ENCODE assay signal across 31 cellular contexts in genomic region chr3:41700155-41700554, GRCh38.
"Had no signal": no experiment of that assay in that cellular context is flagged by ENCODE, and none has a peak within 500 bp of the region (broad histone marks: within the 10 kb centered on the region; RNA-seq: fewer than 3 reads in every experiment).

No MANE protein-coding gene starts in this region.

- H3K9me3 ChIP-seq: ascending aorta, gastrocnemius medialis had no signal

- H3K27me3 ChIP-seq: ascending aorta, brain microvascular endothelial cell, gastrocnemius medialis, heart left ventricle had no signal

- DNase-seq: activated CD4-positive, alpha-beta memory T cell treated with anti-CD3 and anti-CD28 coated beads, Interleukin-2, amount 10 ng/mL, durations not matched to agents 7 days and 5 days; activated CD4-positive, alpha-beta T cell treated with anti-CD3 and anti-CD28 coated beads for 1 hour; activated CD4-positive, alpha-beta T cell treated with anti-CD3 and anti-CD28 coated beads for 4 hours; activated CD4-positive, alpha-beta T cell treated with anti-CD3 and anti-CD28 coated beads, Interleukin-2, amount 10 ng/mL, durations not matched to agents 7 days and 5 days; activated CD4-positive, alpha-beta T cell treated with anti-CD3 and anti-CD28 coated beads, Interleukin-2, amount 50 U/mL, for 4 hours; activated CD8-positive, alpha-beta memory T cell treated with anti-CD3 and anti-CD28 coated beads, Interleukin-2, amount 50 U/mL, for 48 hours; activated effector memory CD4-positive, alpha-beta T cell treated with anti-CD3 and anti-CD28 coated beads, Interleukin-2, amount 50 U/mL, for 16 hours; activated naive CD4-positive, alpha-beta T cell treated with anti-CD3 and anti-CD28 coated beads for 36 hours; activated naive CD8-positive, alpha-beta T cell treated with anti-CD3 and anti-CD28 coated beads for 36 hours; activated naive CD8-positive, alpha-beta T cell treated with anti-CD3 and anti-CD28 coated beads, Interleukin-2, amount 50 U/mL, for 24 hours; activated T-cell treated with anti-CD3 and anti-CD28 coated beads for 4 hours; activated T-cell treated with anti-CD3 and anti-CD28 coated beads, Interleukin-2, amount 50 U/mL, for 24 hours; activated T-cell treated with anti-CD3 and anti-CD28 coated beads, Interleukin-2, amount 50 U/mL, for 72 hours; brain microvascular endothelial cell; cortex of kidney; effector CD8-positive, alpha-beta T cell; foreskin fibroblast; gastrocnemius medialis; glutamatergic neuron; heart left ventricle; T-helper 2 cell had no signal

- H3K4me3 ChIP-seq: ascending aorta, gastrocnemius medialis, heart left ventricle had no signal

- H3K36me3 ChIP-seq: ascending aorta, brain microvascular endothelial cell, gastrocnemius medialis, heart left ventricle had no signal

- H3K4me1 Mint-ChIP-seq: activated CD4-positive, alpha-beta memory T cell treated with anti-CD3 and anti-CD28 coated beads, Interleukin-2, amount 10 ng/mL, durations not matched to agents 7 days and 5 days; activated CD4-positive, alpha-beta T cell treated with anti-CD3 and anti-CD28 coated beads, Interleukin-2, amount 10 ng/mL, durations not matched to agents 7 days and 5 days; activated naive CD4-positive, alpha-beta T cell treated with anti-CD3 and anti-CD28 coated beads, Interleukin-2, amount 50 U/mL, for 24 hours; activated naive CD8-positive, alpha-beta T cell treated with anti-CD3 and anti-CD28 coated beads for 36 hours; central memory CD8-positive, alpha-beta T cell; WTC11 had no signal

- H3K27ac ChIP-seq: ascending aorta, brain microvascular endothelial cell, gastrocnemius medialis, heart left ventricle, VCaP had no signal

- FAIRE-seq: bronchial epithelial cell, colon, endometrium, TTC549 had no signal

- H3K4me3 Mint-ChIP-seq: activated CD4-positive, alpha-beta memory T cell treated with anti-CD3 and anti-CD28 coated beads, Interleukin-2, amount 10 ng/mL, durations not matched to agents 7 days and 5 days; activated CD4-positive, alpha-beta T cell treated with anti-CD3 and anti-CD28 coated beads, Interleukin-2, amount 10 ng/mL, durations not matched to agents 7 days and 5 days; activated naive CD4-positive, alpha-beta T cell treated with anti-CD3 and anti-CD28 coated beads for 36 hours; activated naive CD4-positive, alpha-beta T cell treated with anti-CD3 and anti-CD28 coated beads, Interleukin-2, amount 50 U/mL, for 24 hours; activated naive CD8-positive, alpha-beta T cell treated with anti-CD3 and anti-CD28 coated beads for 36 hours; activated naive CD8-positive, alpha-beta T cell treated with anti-CD3 and anti-CD28 coated beads, Interleukin-2, amount 50 U/mL, for 24 hours; activated T-cell treated with anti-CD3 and anti-CD28 coated beads, Interleukin-2, amount 50 U/mL, for 24 hours; activated T-cell treated with anti-CD3 and anti-CD28 coated beads, Interleukin-2, amount 50 U/mL, for 72 hours; central memory CD8-positive, alpha-beta T cell; WTC11 had no signal

- H3K27me3 Mint-ChIP-seq: activated CD4-positive, alpha-beta memory T cell treated with anti-CD3 and anti-CD28 coated beads, Interleukin-2, amount 10 ng/mL, durations not matched to agents 7 days and 5 days; activated CD4-positive, alpha-beta T cell treated with anti-CD3 and anti-CD28 coated beads, Interleukin-2, amount 10 ng/mL, durations not matched to agents 7 days and 5 days; activated naive CD4-positive, alpha-beta T cell treated with anti-CD3 and anti-CD28 coated beads, Interleukin-2, amount 50 U/mL, for 24 hours; activated naive CD8-positive, alpha-beta T cell treated with anti-CD3 and anti-CD28 coated beads for 36 hours; activated naive CD8-positive, alpha-beta T cell treated with anti-CD3 and anti-CD28 coated beads, Interleukin-2, amount 50 U/mL, for 24 hours; activated T-cell treated with anti-CD3 and anti-CD28 coated beads, Interleukin-2, amount 50 U/mL, for 24 hours; central memory CD8-positive, alpha-beta T cell had no signal

- H3K4me1 ChIP-seq: ascending aorta, gastrocnemius medialis, heart left ventricle had no signal

- ATAC-seq: activated naive CD8-positive, alpha-beta T cell treated with anti-CD3 and anti-CD28 coated beads, Interleukin-2, amount 50 U/mL, for 24 hours; activated T-cell treated with anti-CD3 and anti-CD28 coated beads, Interleukin-2, amount 50 U/mL, for 72 hours; esophagus mucosa; gastrocnemius medialis; heart left ventricle; WTC11 had no signal

- H3K27ac Mint-ChIP-seq: activated CD4-positive, alpha-beta memory T cell treated with anti-CD3 and anti-CD28 coated beads, Interleukin-2, amount 10 ng/mL, durations not matched to agents 7 days and 5 days; activated CD4-positive, alpha-beta T cell treated with anti-CD3 and anti-CD28 coated beads, Interleukin-2, amount 10 ng/mL, durations not matched to agents 7 days and 5 days; activated naive CD4-positive, alpha-beta T cell treated with anti-CD3 and anti-CD28 coated beads for 36 hours; activated naive CD4-positive, alpha-beta T cell treated with anti-CD3 and anti-CD28 coated beads, Interleukin-2, amount 50 U/mL, for 24 hours; activated naive CD8-positive, alpha-beta T cell treated with anti-CD3 and anti-CD28 coated beads for 36 hours; activated naive CD8-positive, alpha-beta T cell treated with anti-CD3 and anti-CD28 coated beads, Interleukin-2, amount 50 U/mL, for 24 hours; activated T-cell treated with anti-CD3 and anti-CD28 coated beads, Interleukin-2, amount 50 U/mL, for 24 hours; activated T-cell treated with anti-CD3 and anti-CD28 coated beads, Interleukin-2, amount 50 U/mL, for 72 hours; WTC11 had no signal

- H3K9me3 Mint-ChIP-seq: activated CD4-positive, alpha-beta memory T cell treated with anti-CD3 and anti-CD28 coated beads, Interleukin-2, amount 10 ng/mL, durations not matched to agents 7 days and 5 days; activated CD4-positive, alpha-beta T cell treated with anti-CD3 and anti-CD28 coated beads, Interleukin-2, amount 10 ng/mL, durations not matched to agents 7 days and 5 days; activated naive CD4-positive, alpha-beta T cell treated with anti-CD3 and anti-CD28 coated beads for 36 hours; activated naive CD4-positive, alpha-beta T cell treated with anti-CD3 and anti-CD28 coated beads, Interleukin-2, amount 50 U/mL, for 24 hours; activated naive CD8-positive, alpha-beta T cell treated with anti-CD3 and anti-CD28 coated beads, Interleukin-2, amount 50 U/mL, for 24 hours; activated T-cell treated with anti-CD3 and anti-CD28 coated beads, Interleukin-2, amount 50 U/mL, for 24 hours; activated T-cell treated with anti-CD3 and anti-CD28 coated beads, Interleukin-2, amount 50 U/mL, for 72 hours had no signal
